Comparison of ENCODE assay signal across 21 cellular contexts in the genomic region with DNA sequence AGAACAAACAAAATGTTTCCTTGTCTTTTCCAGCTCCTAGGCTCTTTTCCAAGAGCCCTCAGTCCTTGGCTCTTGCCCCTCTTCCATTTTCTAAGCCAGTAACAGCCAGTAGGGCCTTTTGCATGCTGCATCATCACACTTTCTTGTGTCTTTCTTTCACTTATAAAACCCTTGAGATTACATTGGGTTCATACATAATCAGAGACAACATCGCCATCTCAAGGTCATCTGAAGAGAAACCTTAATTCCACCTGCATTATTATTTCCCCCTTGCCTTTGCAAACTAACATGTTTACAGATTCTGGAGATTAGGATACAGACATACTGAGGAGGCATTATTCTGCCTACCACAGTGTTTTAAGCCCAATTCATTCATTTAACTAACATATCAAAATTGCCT.
DNase-seq lines count a peak whose midpoint lies in the region; ATAC-seq, FAIRE-seq and TF ChIP-seq lines count a peak whose summit lies in the region.
"Had no signal": no experiment of that assay in that cellular context is flagged by ENCODE, and none has a peak within 500 bp of the region (broad histone marks: within the 10 kb centered on the region; RNA-seq: fewer than 3 reads in every experiment).

No MANE protein-coding gene starts in this region.

- TF ChIP-seq POLR2A in H1 (IDR thresholded peaks at IDR 0.05; ENCODE audit: control extremely low read depth in 1 of 2, low read depth in 2 of 2, low read length in 2 of 2) (no peak), esophagus squamous epithelium (IDR thresholded peaks at IDR 0.05) (no peak)

- H3K79me1 ChIP-seq in H1 (ENCODE audit: low read depth, low read length): no peaks in the 10 kb centered on the region

- no peak overlapping the region for H3K56ac ChIP-seq in H1 (replicated peaks; ENCODE audit: insufficient read length, low read depth, low read length)

- no peak overlapping the region for H3K9ac ChIP-seq in H1 (replicated peaks in 1 of 4; ENCODE audit: extremely low read depth in 1 of 4, low read depth in 3 of 4, low read length in 3 of 4)
- H3K9ac ChIP-seq: neural progenitor cell had no signal

- no peaks in the 10 kb centered on the region for H3K27me3 ChIP-seq in A673 (replicated peaks; ENCODE audit: insufficient read depth, low read depth, low read length, poor library complexity)
- H3K27me3 ChIP-seq in H1 (replicated peaks in 1 of 4; ENCODE audit: control insufficient read depth in 3 of 4, extremely low read depth in 1 of 4, insufficient read depth in 3 of 4, low read length in 3 of 4): no peaks in the 10 kb centered on the region
- H3K27me3 ChIP-seq in naive thymus-derived CD4-positive, alpha-beta T cell (ENCODE audit: control insufficient read depth in 2 of 2, insufficient read depth in 2 of 2, low read length in 2 of 2): no peaks in the 10 kb centered on the region
- no peaks in the 10 kb centered on the region for H3K27me3 ChIP-seq in esophagus squamous epithelium
- H3K27me3 ChIP-seq: gastrocnemius medialis, left lung, neural progenitor cell, vagina had no signal

- TF ChIP-seq CTCF in A673 (conservative IDR thresholded peaks at IDR 0.05; ENCODE audit: low read depth, low read length) (0 out of 2 replicates have a peak, but pooled peaks have one; percentile 14), H1 (IDR thresholded peaks at IDR 0.05; ENCODE audit: control extremely low read depth in 1 of 3, insufficient read depth in 1 of 3, low read depth in 1 of 3, low read length in 3 of 3) (peak in 2 of 3 experiments; percentile 7 to 16; a peak in 2 of 4 replicates), esophagus squamous epithelium (IDR thresholded peaks at IDR 0.05) (no peak)

- H3K4me1 Mint-ChIP-seq in naive thymus-derived CD4-positive, alpha-beta T cell: no peaks in the 10 kb centered on the region
- H3K4me1 Mint-ChIP-seq: B cell had no signal

- CTCF ChIA-PET in A673 (lab: Charles Lee) (no interaction called here), H1 (lab: Charles Lee; ENCODE audit: partially characterized antibody) (interaction anchor here (1.0 to 1.1 kb wide), 2 partner anchors 89 to 216 kb away, joined by 3 to 4 read pairs; no protein-coding TSS in a partner anchor)
- CTCF ChIA-PET in naive thymus-derived CD4-positive, alpha-beta T cell (lab: Charles Lee): no interaction called here

- H3K4me3 ChIP-seq in A673 (ENCODE audit: low read depth, low read length, poor library complexity, severe bottlenecking): no peak overlapping the region
- H3K4me3 ChIP-seq in H1 (ENCODE audit: extremely low read depth in 1 of 4, insufficient read depth in 2 of 4, low read depth in 3 of 4, low read length in 4 of 4): no peak overlapping the region
- H3K4me3 ChIP-seq in naive thymus-derived CD4-positive, alpha-beta T cell (ENCODE audit: low read length): no peak overlapping the region
- no peak overlapping the region for H3K4me3 ChIP-seq in esophagus squamous epithelium
- H3K4me3 ChIP-seq: gastrocnemius medialis, left lung, neural progenitor cell, psoas muscle, vagina had no signal

- H3K14ac ChIP-seq in H1 (ENCODE audit: insufficient read length): no peak overlapping the region

- H3K4me2 ChIP-seq in H1 (ENCODE audit: insufficient read depth in 1 of 2, low read depth in 2 of 2, low read length in 2 of 2): no peak overlapping the region
- H3K4me2 ChIP-seq: neural progenitor cell had no signal

- H3K4me3 Mint-ChIP-seq in naive thymus-derived CD4-positive, alpha-beta T cell: no peak overlapping the region
- H3K4me3 Mint-ChIP-seq: activated CD8-positive, alpha-beta T cell treated with anti-CD3 and anti-CD28 coated beads, Interleukin-2, amount 10 ng/mL, durations not matched to agents 7 days and 5 days; B cell; brain; dendritic cell treated with granulocyte-macrophage colony-stimulating factor and Interleukin-4, amounts not matched to agents 40 ng/mL and 50 ng/mL, for 4 days; neural progenitor cell had no signal

- no peak for TF ChIP-seq EP300 in H1 (IDR thresholded peaks at IDR 0.05; ENCODE audit: borderline replicate concordance in 1 of 2, low read depth in 2 of 2, low read length in 2 of 2)

- H3K4me1 ChIP-seq in A673 (ENCODE audit: insufficient read depth, low read length, poor library complexity, severe bottlenecking) (no peaks in the 10 kb centered on the region), H1 (replicated peaks in 1 of 4; ENCODE audit: control insufficient read depth in 3 of 4, insufficient read depth in 4 of 4, low read length in 3 of 4) (no peaks in the 10 kb centered on the region), esophagus squamous epithelium (no peaks in the 10 kb centered on the region)
- H3K4me1 ChIP-seq in naive thymus-derived CD4-positive, alpha-beta T cell (ENCODE audit: control insufficient read depth in 2 of 2, insufficient read depth in 2 of 2, low read length in 2 of 2): no peaks in the 10 kb centered on the region
- H3K4me1 ChIP-seq: gastrocnemius medialis, left lung, neural progenitor cell, psoas muscle, vagina had no signal

- no peak overlapping the region for H4K8ac ChIP-seq in H1 (ENCODE audit: extremely low read depth, insufficient read depth, low read length)

- H4K20me1 ChIP-seq in H1 (replicated peaks in 1 of 2; ENCODE audit: control insufficient read depth in 1 of 2, insufficient read depth in 2 of 2, low read length in 2 of 2): peaks cover 0 to 2% of the 10 kb centered on the region in 2 experiments

- H3K18ac ChIP-seq in H1 (ENCODE audit: extremely low read depth, low read length): no peak overlapping the region

- H3K9me3 Mint-ChIP-seq in naive thymus-derived CD4-positive, alpha-beta T cell: peaks cover 3 to 18% (median 7%) of the 10 kb centered on the region in 11 donors
- H3K9me3 Mint-ChIP-seq: brain had no signal

- DNase-seq in A673 (ENCODE audit: low spot score): peak; percentile 8
- peak; percentile 39 for DNase-seq in DMS53 (lab: John Stamatoyannopoulos, UW)
- peak; percentile 70 for DNase-seq in NCI-H526 treated with DMSO at 0.1 percent for 48 hours (lab: John Stamatoyannopoulos, UW)
- DNase-seq in H1 (ENCODE audit: low read depth in 1 of 2, low spot score in 2 of 2): no peak
- no peak for DNase-seq in naive thymus-derived CD4-positive, alpha-beta T cell
- DNase-seq in putamen (ENCODE audit: low spot score): no peak
- no peak for DNase-seq in esophagus squamous epithelium (lab: John Stamatoyannopoulos, UW)
- DNase-seq: activated CD8-positive, alpha-beta T cell treated with anti-CD3 and anti-CD28 coated beads, Interleukin-2, amount 10 ng/mL, durations not matched to agents 7 days and 5 days; activated T-cell treated with anti-CD3 and anti-CD28 coated beads, Interleukin-2, amount 50 U/mL, for 48 hours; gastrocnemius medialis; left lung; psoas muscle; SHP77 treated with DMSO at 0.1 percent for 48 hours; stimulated activated CD8-positive, alpha-beta memory T cell treated with anti-CD3 and anti-CD28 coated beads, Interleukin-4, amount 100 ng/mL, for 48 hours; T-helper 2 cell had no signal

- no peak overlapping the region for H2AK5ac ChIP-seq in H1 (ENCODE audit: low read depth, low read length)

- FAIRE-seq in H1 (lab: Jason Lieb, UNC): no peak

- no peak overlapping the region for H3K27ac ChIP-seq in A673 (ENCODE audit: low read depth, low read length, poor library complexity, severe bottlenecking)
- H3K27ac ChIP-seq in H1 (ENCODE audit: low read depth, low read length): no peak overlapping the region
- no peak overlapping the region for H3K27ac ChIP-seq in naive thymus-derived CD4-positive, alpha-beta T cell (ENCODE audit: low read depth, low read length)
- no peak overlapping the region for H3K27ac ChIP-seq in esophagus squamous epithelium
- H3K27ac ChIP-seq: gastrocnemius medialis, left lung, neural progenitor cell, psoas muscle, vagina had no signal

- no peaks in the 10 kb centered on the region for H3K79me2 ChIP-seq in H1 (ENCODE audit: control insufficient read depth in 1 of 2, insufficient read depth in 2 of 2, low read length in 2 of 2)

- H3K27ac Mint-ChIP-seq in naive thymus-derived CD4-positive, alpha-beta T cell: no peak overlapping the region
- H3K27ac Mint-ChIP-seq: activated CD8-positive, alpha-beta T cell treated with anti-CD3 and anti-CD28 coated beads, Interleukin-2, amount 10 ng/mL, durations not matched to agents 7 days and 5 days; activated naive CD4-positive, alpha-beta T cell treated with anti-CD3 and anti-CD28 coated beads, Interleukin-2, amount 50 U/mL, for 72 hours; B cell; dendritic cell treated with granulocyte-macrophage colony-stimulating factor and Interleukin-4, amounts not matched to agents 40 ng/mL and 50 ng/mL, for 4 days; neural progenitor cell had no signal

- ATAC-seq in naive thymus-derived CD4-positive, alpha-beta T cell: no peak
- ATAC-seq: activated CD8-positive, alpha-beta T cell treated with anti-CD3 and anti-CD28 coated beads, Interleukin-2, amount 10 ng/mL, durations not matched to agents 7 days and 5 days; activated naive CD4-positive, alpha-beta T cell treated with anti-CD3 and anti-CD28 coated beads, Interleukin-2, amount 50 U/mL, for 72 hours; gastrocnemius medialis; left lung; psoas muscle had no signal

- H3K27me3 Mint-ChIP-seq in naive thymus-derived CD4-positive, alpha-beta T cell: no peaks in the 10 kb centered on the region
- H3K27me3 Mint-ChIP-seq: B cell; dendritic cell treated with granulocyte-macrophage colony-stimulating factor and Interleukin-4, amounts not matched to agents 40 ng/mL and 50 ng/mL, for 4 days had no signal

- H4K5ac ChIP-seq in H1 (ENCODE audit: insufficient read length, low read depth, low read length): no peak overlapping the region

- no peak overlapping the region for H2BK120ac ChIP-seq in H1 (replicated peaks; ENCODE audit: low read depth, low read length)

- POLR2A ChIA-PET in A673 (lab: Charles Lee; ENCODE audit: low non-redundant PET): no interaction called here
- POLR2A ChIA-PET in H1 (lab: Charles Lee; ENCODE audit: partially characterized antibody): no interaction called here
- POLR2A ChIA-PET in naive thymus-derived CD4-positive, alpha-beta T cell (lab: Charles Lee): no interaction called here

- WGBS in H1 (ENCODE audit: extremely low coverage in 1 of 2, insufficient coverage in 1 of 2, insufficient read length in 1 of 2, insufficient replicate concordance in 2 of 2, low coverage in 1 of 2, low lambda C conversion rate in 2 of 2, missing lambda C conversion rate in 1 of 2), 2 experiments: 94% methylated on average over 1 of the region's 1 CpG; no CpG with 5 or more reads in 1 of the 2 experiments
- 73 to 75% methylated on average over 1 of the region's 1 CpG for WGBS in esophagus squamous epithelium, 2 donors

- H3K23ac ChIP-seq in H1 (ENCODE audit: insufficient read length): no peak overlapping the region

- no peak overlapping the region for H2BK20ac ChIP-seq in H1 (ENCODE audit: low read length)

- H3K9me3 ChIP-seq in A673 (ENCODE audit: low read depth, low read length, poor library complexity, severe bottlenecking) (no peaks in the 10 kb centered on the region), H1 (ENCODE audit: insufficient read depth in 2 of 2, low read depth in 1 of 2, low read length in 1 of 2) (peaks cover 0 to 4% of the 10 kb centered on the region in 2 experiments; a peak in 1 of 4 replicates), esophagus squamous epithelium (no peaks in the 10 kb centered on the region)
- H3K9me3 ChIP-seq in naive thymus-derived CD4-positive, alpha-beta T cell (ENCODE audit: control insufficient read depth in 2 of 3, low read length in 3 of 3): no peaks in the 10 kb centered on the region
- H3K9me3 ChIP-seq: gastrocnemius medialis, psoas muscle, vagina had no signal

- no TSS peak for BruUV-seq in A673 (replicated peaks; lab: Mats Ljungman, UMichigan)

- peak; percentile 36 to 51 for TF ChIP-seq RAD21 in H1 (IDR thresholded peaks at IDR 0.05 in 1 of 2, conservative IDR thresholded peaks at IDR 0.05 in 1 of 2; ENCODE audit: low read depth in 2 of 2, low read length in 2 of 2)

- peaks cover 2% of the 10 kb centered on the region; the same call in 1 of the 2 replicates for H3K23me2 ChIP-seq in H1 (ENCODE audit: low read depth, low read length)

- intact Hi-C loops in A673 (cut with micrococcal nuclease; ENCODE audit: unreplicated experiment): loop anchor here (10.0 kb wide), 2 partner anchors 219 to 359 kb away; no protein-coding TSS in a partner anchor
- intact Hi-C loops in naive thymus-derived CD4-positive, alpha-beta T cell (cut with micrococcal nuclease): no loop called here
- intact Hi-C loops in esophagus squamous epithelium (cut with DNase I): no loop called here

- H4K91ac ChIP-seq in H1 (replicated peaks; ENCODE audit: insufficient read length, low read length): no peak overlapping the region

- H3K36me3 ChIP-seq in A673 (ENCODE audit: insufficient read depth, low read length, poor library complexity, severe bottlenecking): no peaks in the 10 kb centered on the region
- H3K36me3 ChIP-seq in H1 (ENCODE audit: control insufficient read depth in 2 of 4, insufficient read depth in 4 of 4, low read length in 3 of 4): no peaks in the 10 kb centered on the region
- H3K36me3 ChIP-seq in naive thymus-derived CD4-positive, alpha-beta T cell (ENCODE audit: control insufficient read depth in 2 of 3, insufficient read depth in 3 of 3, low read length in 3 of 3): no peaks in the 10 kb centered on the region
- no peaks in the 10 kb centered on the region for H3K36me3 ChIP-seq in esophagus squamous epithelium
- H3K36me3 ChIP-seq: gastrocnemius medialis, left lung, neural progenitor cell, vagina had no signal

- H2BK15ac ChIP-seq in H1 (ENCODE audit: low read length): no peak overlapping the region

- H3K4ac ChIP-seq in H1 (replicated peaks; ENCODE audit: insufficient read length, low read depth, low read length): no peak overlapping the region

- H2AFZ ChIP-seq in H1 (ENCODE audit: low read length): no peak overlapping the region
- H2AFZ ChIP-seq: neural progenitor cell had no signal

- no peaks in the 10 kb centered on the region for H3K36me3 Mint-ChIP-seq in naive thymus-derived CD4-positive, alpha-beta T cell
- H3K36me3 Mint-ChIP-seq: brain, neural progenitor cell had no signal

- no peak overlapping the region for H2BK12ac ChIP-seq in H1 (ENCODE audit: low read depth, low read length)

- no peak overlapping the region for H2BK5ac ChIP-seq in H1 (ENCODE audit: low read depth, low read length)

Comparison
In these comparisons a context has a peak if more than half of its experiments do, and no peak if none do; other contexts are left out.
1. DNase-seq: peak in A673 (single experiment), DMS53 (single experiment) and NCI-H526 treated with DMSO at 0.1 percent for 48 hours (single experiment); none in H1 (0 of 2), naive thymus-derived CD4-positive, alpha-beta T cell (0 of 9), putamen (single experiment) and esophagus squamous epithelium (single experiment).
2. CTCF ChIP-seq: peak in A673 (single experiment) and H1 (2 of 3); none in esophagus squamous epithelium (0 of 6).